8 cellular contexts compared by ENCODE assay signal in genomic region chr4:88737304-88738015, GRCh38. TPM values are rescaled to one million over a fixed set of nuclear protein-coding genes. Genes with fewer than 3 reads are reported as not detected.
A peak's percentile ranks its signal among the peaks of the same experiment; 100 is the strongest.
DNase-seq lines count a peak whose midpoint lies in the region; ATAC-seq lines count a peak whose summit lies in the region.

No MANE protein-coding gene starts in this region.

- intact Hi-C loops in right cardiac atrium (cut with DNase I) (no loop called here), Right ventricle myocardium inferior (cut with DNase I) (no loop called here)

- H3K27me3 ChIP-seq in right cardiac atrium (ENCODE audit: control insufficient read depth, insufficient read depth) = no peaks in the 10 kb centered on the region
- H3K27me3 ChIP-seq in muscle layer of colon (ENCODE audit: control insufficient read depth in 1 of 2, insufficient read depth in 2 of 2, low read length in 2 of 2) = no peaks in the 10 kb centered on the region

- 67% methylated on average over 14 of the region's 14 CpGs for WGBS in right cardiac atrium

- H3K9me3 ChIP-seq in right cardiac atrium (ENCODE audit: control insufficient read depth, low read length) (no peaks in the 10 kb centered on the region), muscle layer of colon (ENCODE audit: low read length) (no peaks in the 10 kb centered on the region)

- peaks cover 29% of the 10 kb centered on the region for H3K36me3 ChIP-seq in muscle layer of colon (ENCODE audit: insufficient read depth, low read length)

- H3K4me1 ChIP-seq in right cardiac atrium (ENCODE audit: control insufficient read depth, insufficient read depth, low read length) (peaks cover 5% of the 10 kb centered on the region), muscle layer of colon (ENCODE audit: insufficient read depth, low read length) (peaks cover 17% of the 10 kb centered on the region)

- H3K9ac ChIP-seq in muscle layer of colon (ENCODE audit: low read length) = no peak overlapping the region

- peak overlapping the region; percentile 51 for H3K27ac ChIP-seq in right cardiac atrium (ENCODE audit: low read length)
- H3K27ac ChIP-seq in muscle layer of colon (ENCODE audit: low read depth, low read length) = peak overlapping the region; percentile 14

- DNase-seq in right cardiac atrium (no peak), Right ventricle myocardium inferior (ENCODE audit: missing footprints) (no peak), EL (no peak), SW480 (ENCODE audit: low spot score) (no peak), GDM1 (lab: John Stamatoyannopoulos, UW) (no peak)
- peak; percentile 3 for DNase-seq in activated gamma-delta T cell treated with anti-CD3 and anti-CD28 coated beads, Interleukin-2, amount 50 U/mL, for 16 hours (ENCODE audit: low read depth)

- peak in 1 of 2 donors; percentile 28 for ATAC-seq in right cardiac atrium
- no peak for ATAC-seq in Right ventricle myocardium inferior
- ATAC-seq in HG03196 (IDR thresholded peaks at IDR 0.05; ENCODE audit: unreplicated experiment) = peak; percentile 92

- H3K4me3 ChIP-seq in right cardiac atrium (ENCODE audit: low read length) (no peak overlapping the region), muscle layer of colon (ENCODE audit: low read depth in 1 of 2, low read length in 2 of 2) (peak overlapping the region in 1 of 2 donors; percentile 10)

RNA-seq across cellular contexts. Expression of gene NAP1L5, which starts 39.8 kb away (rescaled TPM):
- total RNA-seq in right cardiac atrium = 10 to 100 TPM in 1 of 4 donors, 1 to 10 TPM in 3; 5.2 to 11.9 (median 6.3) TPM
- polyA plus RNA-seq in right cardiac atrium = 12.9 TPM
- total RNA-seq in Right ventricle myocardium inferior = 2.4 TPM
